Comparison of ENCODE assay signal across 14 cellular contexts in the genomic region with DNA sequence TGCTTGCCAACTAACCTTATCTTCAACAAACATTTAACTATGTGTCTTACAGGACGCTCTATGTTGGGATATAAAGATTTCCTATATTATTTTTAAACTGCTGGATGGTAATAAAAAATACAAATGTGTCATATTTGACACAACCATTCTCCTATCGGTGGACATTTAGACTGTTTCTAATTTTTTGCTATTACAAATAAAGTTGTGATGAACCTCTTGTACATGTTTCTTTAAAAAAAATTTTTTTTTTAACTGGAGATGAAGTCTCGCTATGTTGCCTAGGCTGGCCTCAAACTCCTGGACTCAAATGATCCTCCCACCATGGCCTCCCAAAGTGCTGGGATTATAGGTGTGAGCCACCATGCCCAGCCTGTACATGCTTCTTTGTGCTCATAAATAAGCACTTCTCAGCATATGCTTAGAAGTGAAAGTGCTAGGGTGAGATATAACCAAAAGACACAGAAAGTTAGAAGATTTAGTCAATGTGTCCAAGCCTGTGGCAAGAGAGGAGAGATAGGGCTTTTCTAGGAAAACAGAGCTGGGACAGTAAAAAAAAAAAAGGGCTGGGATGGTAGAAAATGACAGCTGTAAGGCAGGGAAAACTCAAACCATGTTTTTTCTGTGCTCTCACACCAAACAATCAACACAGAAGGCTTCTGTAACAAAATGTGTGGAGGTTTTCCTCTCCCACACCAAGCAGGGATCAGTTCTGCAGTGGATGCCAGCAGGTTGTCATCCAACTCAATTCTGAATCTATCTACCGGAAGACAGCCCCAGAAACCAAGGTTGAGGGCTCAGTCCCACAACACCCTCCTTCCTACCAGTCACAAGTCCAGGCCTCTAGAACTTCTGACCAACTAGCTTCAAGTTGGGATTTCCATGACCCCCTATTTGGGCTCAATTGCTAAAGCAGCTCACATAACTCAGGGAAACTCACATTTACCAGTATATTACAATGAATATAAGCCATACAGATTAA.
DNase-seq lines count a peak whose midpoint lies in the region; ATAC-seq and TF ChIP-seq lines count a peak whose summit lies in the region.
"Had no signal": no experiment of that assay in that cellular context is flagged by ENCODE, and none has a peak within 500 bp of the region (broad histone marks: within the 10 kb centered on the region; RNA-seq: fewer than 3 reads in every experiment).

No MANE protein-coding gene starts in this region.

- H3K27me3 ChIP-seq in mesenchymal stem cell (ENCODE audit: control insufficient read depth in 1 of 2, insufficient read depth in 1 of 2, low read length in 2 of 2) (no peaks in the 10 kb centered on the region), tibial artery (no peaks in the 10 kb centered on the region), neuronal stem cell (ENCODE audit: control insufficient read depth in 3 of 3, insufficient read depth in 3 of 3, low read depth in 1 of 3, low read length in 3 of 3) (no peaks in the 10 kb centered on the region)
- H3K27me3 ChIP-seq: left lung had no signal

- H2BK120ac ChIP-seq in mesenchymal stem cell (ENCODE audit: low read depth, low read length) = no peak overlapping the region
- no peak overlapping the region for H2BK120ac ChIP-seq in neuronal stem cell (ENCODE audit: low read depth, low read length)

- H3K36me3 ChIP-seq in mesenchymal stem cell (ENCODE audit: control insufficient read depth in 1 of 2, insufficient read depth in 2 of 2, low read depth in 1 of 2, low read length in 2 of 2) (peaks cover 0 to 9% of the 10 kb centered on the region in 2 experiments), tibial artery (no peaks in the 10 kb centered on the region), neuronal stem cell (replicated peaks in 1 of 2; ENCODE audit: control insufficient read depth in 2 of 2, insufficient read depth in 2 of 2, low read length in 2 of 2) (peaks cover 0 to 13% of the 10 kb centered on the region in 2 donors)
- H3K36me3 ChIP-seq: left lung had no signal

- H2BK5ac ChIP-seq in mesenchymal stem cell (ENCODE audit: low read depth, low read length, poor library complexity, severe bottlenecking) (no peak overlapping the region), neuronal stem cell (ENCODE audit: low read length) (no peak overlapping the region)

- H4K8ac ChIP-seq in mesenchymal stem cell (ENCODE audit: low read length) = no peak overlapping the region
- H4K8ac ChIP-seq in neuronal stem cell (ENCODE audit: low read depth, low read length) = no peak overlapping the region

- no peaks in the 10 kb centered on the region for H3K27me3 Mint-ChIP-seq in activated CD8-positive, alpha-beta memory T cell treated with anti-CD3 and anti-CD28 coated beads, Interleukin-2, amount 10 ng/mL, durations not matched to agents 7 days and 5 days
- H3K27me3 Mint-ChIP-seq in activated T-helper 2 cell treated with anti-CD3 and anti-CD28 coated beads, Interferon-gamma antibody, Interleukin-2, Interleukin-4, amounts not matched to agents 10 μg/mL and 5 μg/mL and 100 μg/mL, durations not matched to agents 14 hours and 24 hours and 36 hours (ENCODE audit: low read depth) = no peaks in the 10 kb centered on the region
- H3K27me3 Mint-ChIP-seq in T-cell = no peaks in the 10 kb centered on the region

- no peak overlapping the region for H3K4me3 Mint-ChIP-seq in activated CD8-positive, alpha-beta memory T cell treated with anti-CD3 and anti-CD28 coated beads, Interleukin-2, amount 10 ng/mL, durations not matched to agents 7 days and 5 days
- H3K4me3 Mint-ChIP-seq in activated T-helper 2 cell treated with anti-CD3 and anti-CD28 coated beads, Interferon-gamma antibody, Interleukin-2, Interleukin-4, amounts not matched to agents 10 μg/mL and 5 μg/mL and 100 μg/mL, durations not matched to agents 14 hours and 24 hours and 36 hours (ENCODE audit: low read depth) = no peak overlapping the region
- H3K4me3 Mint-ChIP-seq in T-cell = no peak overlapping the region

- H2AFZ ChIP-seq in mesenchymal stem cell (ENCODE audit: low read depth, low read length) = no peak overlapping the region
- H2AFZ ChIP-seq in neuronal stem cell (ENCODE audit: low read length) = no peak overlapping the region
- H2AFZ ChIP-seq: parathyroid adenoma had no signal

- no peak for DNase-seq in activated CD8-positive, alpha-beta memory T cell treated with anti-CD3 and anti-CD28 coated beads, Interleukin-2, amount 10 ng/mL, durations not matched to agents 7 days and 5 days
- DNase-seq in activated CD8-positive, alpha-beta memory T cell treated with anti-CD3 and anti-CD28 coated beads, Interleukin-2, amount 50 U/mL, for 48 hours = no peak
- DNase-seq in activated T-helper 2 cell treated with anti-CD3 and anti-CD28 coated beads, Interferon-gamma antibody, Interleukin-2, Interleukin-4, amounts not matched to agents 10 μg/mL and 5 μg/mL and 100 μg/mL, durations not matched to agents 14 hours and 24 hours and 36 hours (ENCODE audit: low spot score) = no peak
- no peak for DNase-seq in mesenchymal stem cell
- no peak for DNase-seq in tibial artery
- DNase-seq in neuronal stem cell (ENCODE audit: low spot score) = no peak
- DNase-seq in T-cell = no peak
- no peak for DNase-seq in medulla oblongata (ENCODE audit: extremely low spot score)
- DNase-seq: activated CD8-positive, alpha-beta memory T cell treated with anti-CD3 and anti-CD28 coated beads for 24 hours; DMS79 treated with DMSO at 0.1 percent for 48 hours; effector CD8-positive, alpha-beta T cell; left lung; stimulated activated CD4-positive, alpha-beta T cell treated with anti-CD3 and anti-CD28 coated beads, Interleukin-2, amount 100 ng/mL, for 48 hours had no signal

- H3K4me1 Mint-ChIP-seq in activated CD8-positive, alpha-beta memory T cell treated with anti-CD3 and anti-CD28 coated beads, Interleukin-2, amount 10 ng/mL, durations not matched to agents 7 days and 5 days = peaks cover 38% of the 10 kb centered on the region
- H3K4me1 Mint-ChIP-seq in activated T-helper 2 cell treated with anti-CD3 and anti-CD28 coated beads, Interferon-gamma antibody, Interleukin-2, Interleukin-4, amounts not matched to agents 10 μg/mL and 5 μg/mL and 100 μg/mL, durations not matched to agents 14 hours and 24 hours and 36 hours (ENCODE audit: low read depth) = peaks cover 45% of the 10 kb centered on the region
- H3K4me1 Mint-ChIP-seq in T-cell = peaks cover 41 to 52% (median 46%) of the 10 kb centered on the region in 3 donors

- peaks cover 1% of the 10 kb centered on the region for H3K36me3 Mint-ChIP-seq in activated CD8-positive, alpha-beta memory T cell treated with anti-CD3 and anti-CD28 coated beads, Interleukin-2, amount 10 ng/mL, durations not matched to agents 7 days and 5 days
- peaks cover 7% of the 10 kb centered on the region for H3K36me3 Mint-ChIP-seq in activated T-helper 2 cell treated with anti-CD3 and anti-CD28 coated beads, Interferon-gamma antibody, Interleukin-2, Interleukin-4, amounts not matched to agents 10 μg/mL and 5 μg/mL and 100 μg/mL, durations not matched to agents 14 hours and 24 hours and 36 hours (ENCODE audit: low read depth)
- H3K36me3 Mint-ChIP-seq in T-cell = peaks cover 16% of the 10 kb centered on the region

- POLR2A ChIA-PET in T-cell (lab: Charles Lee) = interaction anchor here in 1 of 2 donors (0.6 to 0.9 kb wide), 2 partner anchors 11 to 332 kb away, joined by 3 to 4 read pairs; no protein-coding TSS in a partner anchor

- no peak overlapping the region for H2BK15ac ChIP-seq in mesenchymal stem cell (ENCODE audit: low read depth, poor library complexity, severe bottlenecking)
- no peak overlapping the region for H2BK15ac ChIP-seq in neuronal stem cell (ENCODE audit: low read length)

- H3K14ac ChIP-seq in mesenchymal stem cell (ENCODE audit: low read length in 2 of 2) (no peak overlapping the region), neuronal stem cell (ENCODE audit: low read length) (no peak overlapping the region)

- H3K27ac ChIP-seq in mesenchymal stem cell (ENCODE audit: low read length, poor library complexity, severe bottlenecking) (no peak overlapping the region), tibial artery (peak overlapping the region; percentile 28 to 48), neuronal stem cell (replicated peaks; ENCODE audit: low read length) (no peak overlapping the region)
- H3K27ac ChIP-seq: parathyroid adenoma had no signal

- H2BK12ac ChIP-seq in mesenchymal stem cell (ENCODE audit: low read length in 2 of 2) (no peak overlapping the region), neuronal stem cell (ENCODE audit: low read length) (no peak overlapping the region)

- intact Hi-C loops in activated T-helper 2 cell treated with anti-CD3 and anti-CD28 coated beads, Interferon-gamma antibody, Interleukin-2, Interleukin-4, amounts not matched to agents 10 μg/mL and 5 μg/mL and 100 μg/mL, durations not matched to agents 14 hours and 24 hours and 36 hours (cut with micrococcal nuclease) = no loop called here
- intact Hi-C loops in tibial artery (cut with DNase I; ENCODE audit: low total_unique reads) = no loop called here

- H3K79me1 ChIP-seq in mesenchymal stem cell (replicated peaks; ENCODE audit: low read length, poor library complexity, severe bottlenecking) (peaks cover 22% of the 10 kb centered on the region), neuronal stem cell (ENCODE audit: low read depth, low read length) (peaks cover 4% of the 10 kb centered on the region)

- no peak for TF ChIP-seq CTCF in tibial artery (IDR thresholded peaks at IDR 0.05)

- H2AK5ac ChIP-seq in mesenchymal stem cell (ENCODE audit: low read length, severe bottlenecking) (no peak overlapping the region), neuronal stem cell (ENCODE audit: low read depth, low read length) (no peak overlapping the region)

- CTCF ChIA-PET in activated CD8-positive, alpha-beta memory T cell treated with anti-CD3 and anti-CD28 coated beads, Interleukin-2, amount 10 ng/mL, durations not matched to agents 7 days and 5 days (lab: Charles Lee) = interaction anchor here (0.8 to 1.6 kb wide), 2 partner anchors 14 to 69 kb away, joined by 3 to 4 read pairs; no protein-coding TSS in a partner anchor
- CTCF ChIA-PET in T-cell (lab: Charles Lee) = interaction anchor here in 1 of 2 donors (0.6 kb wide), 1 partner anchor 796 kb away, joined by 3 read pairs; no protein-coding TSS in a partner anchor

- peak; percentile 39 for ATAC-seq in activated CD8-positive, alpha-beta memory T cell treated with anti-CD3 and anti-CD28 coated beads, Interleukin-2, amount 10 ng/mL, durations not matched to agents 7 days and 5 days
- no peak for ATAC-seq in T-cell (replicated peaks in 1 of 4)
- ATAC-seq: left lung had no signal

- H3K9me3 ChIP-seq in mesenchymal stem cell (ENCODE audit: control insufficient read depth, low read length) = no peaks in the 10 kb centered on the region
- H3K9me3 ChIP-seq in tibial artery = no peaks in the 10 kb centered on the region
- no peaks in the 10 kb centered on the region for H3K9me3 ChIP-seq in neuronal stem cell (replicated peaks in 1 of 2; ENCODE audit: control insufficient read depth in 2 of 2, insufficient read depth in 1 of 2, low read depth in 1 of 2, low read length in 2 of 2)
- H3K9me3 ChIP-seq: left lung had no signal

- peak overlapping the region; percentile 42 for H3K27ac Mint-ChIP-seq in activated CD8-positive, alpha-beta memory T cell treated with anti-CD3 and anti-CD28 coated beads, Interleukin-2, amount 10 ng/mL, durations not matched to agents 7 days and 5 days
- peak overlapping the region; percentile 39 for H3K27ac Mint-ChIP-seq in activated T-helper 2 cell treated with anti-CD3 and anti-CD28 coated beads, Interferon-gamma antibody, Interleukin-2, Interleukin-4, amounts not matched to agents 10 μg/mL and 5 μg/mL and 100 μg/mL, durations not matched to agents 14 hours and 24 hours and 36 hours
- peak overlapping the region in 1 of 2 donors; percentile 2 for H3K27ac Mint-ChIP-seq in T-cell

- H3K18ac ChIP-seq in mesenchymal stem cell (ENCODE audit: low read depth in 1 of 2, low read length in 2 of 2) (no peak overlapping the region), neuronal stem cell (ENCODE audit: low read length) (no peak overlapping the region)

- H3K9ac ChIP-seq in mesenchymal stem cell (ENCODE audit: low read length) (peak overlapping the region; percentile 34), neuronal stem cell (ENCODE audit: low read depth, low read length, poor library complexity) (no peak overlapping the region)
- H3K9ac ChIP-seq: parathyroid adenoma had no signal

- no peak overlapping the region for H3K4me2 ChIP-seq in mesenchymal stem cell (ENCODE audit: low read length, poor library complexity, severe bottlenecking)
- no peak overlapping the region for H3K4me2 ChIP-seq in neuronal stem cell (ENCODE audit: insufficient read depth, low read length, poor library complexity, severe bottlenecking)

- H3K23ac ChIP-seq in mesenchymal stem cell (ENCODE audit: low read length in 2 of 2) = no peak overlapping the region
- no peak overlapping the region for H3K23ac ChIP-seq in neuronal stem cell (ENCODE audit: low read depth, low read length, poor library complexity)

- H4K91ac ChIP-seq in mesenchymal stem cell (ENCODE audit: low read length) (no peak overlapping the region), neuronal stem cell (ENCODE audit: low read depth, low read length, poor library complexity) (no peak overlapping the region)

- peaks cover 1% of the 10 kb centered on the region for H3K4me1 ChIP-seq in mesenchymal stem cell (ENCODE audit: control insufficient read depth, insufficient read depth, low read depth, low read length)
- peaks cover 0 to 35% (median 21%) of the 10 kb centered on the region in 4 donors for H3K4me1 ChIP-seq in tibial artery
- H3K4me1 ChIP-seq in neuronal stem cell (ENCODE audit: control insufficient read depth in 2 of 2, insufficient read depth in 1 of 2, low read depth in 1 of 2, low read length in 2 of 2) = no peaks in the 10 kb centered on the region

- WGBS in mesenchymal stem cell = 100% methylated on average over 2 of the region's 4 CpGs
- no CpG with 5 or more reads among the region's 4 CpGs for WGBS in neuronal stem cell (ENCODE audit: extremely low coverage in 2 of 2, insufficient read length in 2 of 2, insufficient replicate concordance in 1 of 2), 2 donors

- H3K4ac ChIP-seq in mesenchymal stem cell (ENCODE audit: low read depth in 1 of 2, low read length in 2 of 2) (no peak overlapping the region), neuronal stem cell (ENCODE audit: low read length) (no peak overlapping the region)

- H3K9me3 Mint-ChIP-seq in activated CD8-positive, alpha-beta memory T cell treated with anti-CD3 and anti-CD28 coated beads, Interleukin-2, amount 10 ng/mL, durations not matched to agents 7 days and 5 days (ENCODE audit: low read depth) = no peaks in the 10 kb centered on the region
- no peaks in the 10 kb centered on the region for H3K9me3 Mint-ChIP-seq in activated T-helper 2 cell treated with anti-CD3 and anti-CD28 coated beads, Interferon-gamma antibody, Interleukin-2, Interleukin-4, amounts not matched to agents 10 μg/mL and 5 μg/mL and 100 μg/mL, durations not matched to agents 14 hours and 24 hours and 36 hours
- H3K9me3 Mint-ChIP-seq in T-cell = no peaks in the 10 kb centered on the region

- no peak overlapping the region for H3K4me3 ChIP-seq in mesenchymal stem cell (ENCODE audit: insufficient read depth in 1 of 2, low read depth in 1 of 2, low read length in 2 of 2)
- H3K4me3 ChIP-seq in tibial artery = no peak overlapping the region
- H3K4me3 ChIP-seq in neuronal stem cell (ENCODE audit: low read length in 2 of 2) = no peak overlapping the region
- H3K4me3 ChIP-seq: left lung had no signal

Comparison
In these comparisons a context has a peak if more than half of its experiments do, and no peak if none do; other contexts are left out.
1. H3K27ac ChIP-seq: peak in tibial artery (2 of 2); none in mesenchymal stem cell (single experiment) and neuronal stem cell (single experiment).